In the genomic region with DNA sequence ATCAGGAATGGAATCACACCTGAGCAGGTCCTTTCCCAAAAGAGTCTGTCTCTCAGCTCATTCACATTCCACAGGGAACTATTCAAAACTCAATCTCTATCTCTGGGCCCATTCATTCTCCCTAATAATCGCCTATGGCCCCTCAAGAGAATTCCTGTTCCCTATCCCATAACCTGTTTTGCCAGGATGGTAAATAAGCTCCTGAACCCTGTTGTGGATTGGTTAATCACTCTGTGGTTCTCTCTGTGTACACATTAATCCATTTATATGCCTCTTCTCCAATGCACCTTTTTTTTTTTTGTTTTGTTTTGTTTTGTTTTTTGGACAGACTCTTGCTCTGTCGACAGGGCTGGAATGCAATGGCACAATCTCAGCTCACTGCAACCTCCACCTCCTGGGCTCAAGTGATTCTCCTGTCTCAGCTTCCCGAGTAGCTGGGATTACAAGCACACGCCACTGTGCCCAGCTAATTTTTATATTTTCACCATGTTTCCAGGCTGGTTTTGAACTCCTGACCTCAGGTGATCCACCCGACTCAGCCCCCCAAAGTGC, we compare ENCODE assay signal across 14 cellular contexts. TPM values are rescaled to one million over a fixed set of nuclear protein-coding genes. Genes with fewer than 3 reads are reported as not detected.
A peak's percentile ranks its signal among the peaks of the same experiment; 100 is the strongest.
DNase-seq lines count a peak whose midpoint lies in the region; ATAC-seq and TF ChIP-seq lines count a peak whose summit lies in the region.
"Had no signal": no experiment of that assay in that cellular context is flagged by ENCODE, and none has a peak within 500 bp of the region (broad histone marks: within the 10 kb centered on the region; RNA-seq: fewer than 3 reads in every experiment).

No MANE protein-coding gene starts in this region.

- H3K9ac ChIP-seq in adipocyte (ENCODE audit: low read length) (peak overlapping the region; percentile 53), subcutaneous abdominal adipose tissue (ENCODE audit: low read length in 5 of 5) (no peak overlapping the region)

- no peaks in the 10 kb centered on the region for H3K9me3 Mint-ChIP-seq in CD8-positive, alpha-beta memory T cell
- H3K9me3 Mint-ChIP-seq: activated T-helper 1 cell treated with anti-CD3 and anti-CD28 coated beads, Interleukin-12 subunit alpha, Interleukin-12 subunit beta, Interleukin-2, Interleukin-4 antibody, amounts not matched to agents 30 ng/mL and 10 ng/mL and 1 ng/mL, durations not matched to agents 14 hours and 24 hours and 36 hours had no signal

- no peak for DNase-seq in CD8-positive, alpha-beta memory T cell
- DNase-seq in adipocyte (ENCODE audit: low read depth) (peak; percentile 3), left lung (no peak), NCI-H1694 (lab: John Stamatoyannopoulos, UW) (no peak), NCI-H146 (lab: John Stamatoyannopoulos, UW) (no peak), cardiac septum (ENCODE audit: low spot score) (no peak), Peyer's patch (no peak)
- DNase-seq: activated CD4-positive, alpha-beta T cell treated with anti-CD3 and anti-CD28 coated beads for 1 hour; Caco-2; occipital lobe had no signal

- ATAC-seq in left lung = peak; percentile 36

- POLR2A ChIA-PET in CD8-positive, alpha-beta memory T cell (lab: Charles Lee) = interaction anchor here (0.7 to 1.0 kb wide), 2 partner anchors 38 to 80 kb away, joined by 4 to 5 read pairs; partner anchors contain the start of gene ZBTB9

- H3K4me1 ChIP-seq in CD8-positive, alpha-beta memory T cell (ENCODE audit: insufficient read depth, low read length) = peaks cover 13% of the 10 kb centered on the region
- H3K4me1 ChIP-seq in adipocyte (ENCODE audit: control insufficient read depth, insufficient read depth, low read length) = peaks cover 38% of the 10 kb centered on the region
- H3K4me1 ChIP-seq in left lung = peaks cover 18 to 34% of the 10 kb centered on the region in 2 donors
- peaks cover 0 to 34% (median 28%) of the 10 kb centered on the region in 5 donors for H3K4me1 ChIP-seq in subcutaneous abdominal adipose tissue (ENCODE audit: control insufficient read depth in 5 of 5, insufficient read depth in 5 of 5, low read length in 5 of 5)
- peaks cover 0 to 14% (median 0%) of the 10 kb centered on the region in 4 donors for H3K4me1 ChIP-seq in Peyer's patch

- H3K4me1 Mint-ChIP-seq in CD8-positive, alpha-beta memory T cell = peaks cover 22 to 37% (median 31%) of the 10 kb centered on the region in 3 donors

- peak overlapping the region; percentile 78 to 95 (median 92) for H3K27ac Mint-ChIP-seq in CD8-positive, alpha-beta memory T cell
- H3K27ac Mint-ChIP-seq: activated T-helper 1 cell treated with anti-CD3 and anti-CD28 coated beads, Interleukin-12 subunit alpha, Interleukin-12 subunit beta, Interleukin-2, Interleukin-4 antibody, amounts not matched to agents 30 ng/mL and 10 ng/mL and 1 ng/mL, durations not matched to agents 14 hours and 24 hours and 36 hours had no signal

- H3K36me3 ChIP-seq in CD8-positive, alpha-beta memory T cell (ENCODE audit: insufficient read depth, low read length) = no peaks in the 10 kb centered on the region
- no peaks in the 10 kb centered on the region for H3K36me3 ChIP-seq in adipocyte (ENCODE audit: control insufficient read depth, insufficient read depth, low read length, severe bottlenecking)
- H3K36me3 ChIP-seq in left lung = no peaks in the 10 kb centered on the region
- H3K36me3 ChIP-seq in subcutaneous abdominal adipose tissue (ENCODE audit: control insufficient read depth in 5 of 5, insufficient read depth in 5 of 5, low read length in 5 of 5) = no peaks in the 10 kb centered on the region
- no peaks in the 10 kb centered on the region for H3K36me3 ChIP-seq in Peyer's patch
- H3K36me3 ChIP-seq: MG63 had no signal

- TF ChIP-seq CTCF in left lung (IDR thresholded peaks at IDR 0.05) (no peak), Peyer's patch (IDR thresholded peaks at IDR 0.05) (no peak)

- intact Hi-C loops in left lung (cut with DNase I) = no loop called here
- intact Hi-C loops in cardiac septum (cut with DNase I) = no loop called here

- no peak overlapping the region for H3K4me3 ChIP-seq in CD8-positive, alpha-beta memory T cell (ENCODE audit: low read length)
- H3K4me3 ChIP-seq in adipocyte (ENCODE audit: low read length) (peak overlapping the region; percentile 64), left lung (no peak overlapping the region), subcutaneous abdominal adipose tissue (ENCODE audit: low read depth in 1 of 5, low read length in 5 of 5) (no peak overlapping the region), Peyer's patch (no peak overlapping the region)
- H3K4me3 ChIP-seq: lung, MG63 had no signal

- peak overlapping the region in 6 of 7 donors; percentile 32 to 68 (median 58) for H3K4me3 Mint-ChIP-seq in CD8-positive, alpha-beta memory T cell
- H3K4me3 Mint-ChIP-seq: activated T-helper 1 cell treated with anti-CD3 and anti-CD28 coated beads, Interleukin-12 subunit alpha, Interleukin-12 subunit beta, Interleukin-2, Interleukin-4 antibody, amounts not matched to agents 30 ng/mL and 10 ng/mL and 1 ng/mL, durations not matched to agents 14 hours and 24 hours and 36 hours had no signal

- H3K9me3 ChIP-seq in CD8-positive, alpha-beta memory T cell (ENCODE audit: low read length) = no peaks in the 10 kb centered on the region
- H3K9me3 ChIP-seq in adipocyte (ENCODE audit: control insufficient read depth, low read length) (no peaks in the 10 kb centered on the region), left lung (no peaks in the 10 kb centered on the region), subcutaneous abdominal adipose tissue (ENCODE audit: control insufficient read depth in 5 of 5, low read length in 5 of 5) (no peaks in the 10 kb centered on the region), Peyer's patch (no peaks in the 10 kb centered on the region)
- H3K9me3 ChIP-seq: Caco-2, MG63 had no signal

- no peaks in the 10 kb centered on the region for H3K36me3 Mint-ChIP-seq in CD8-positive, alpha-beta memory T cell

- H3K27ac ChIP-seq in CD8-positive, alpha-beta memory T cell (ENCODE audit: low read depth, low read length) = peak overlapping the region; percentile 11
- H3K27ac ChIP-seq in left lung = peak overlapping the region; percentile 76 to 80
- peak overlapping the region; percentile 83 for H3K27ac ChIP-seq in subcutaneous abdominal adipose tissue (ENCODE audit: low read depth, low read length)
- no peak overlapping the region for H3K27ac ChIP-seq in Peyer's patch

- H3K27me3 Mint-ChIP-seq in CD8-positive, alpha-beta memory T cell = no peaks in the 10 kb centered on the region

- TF ChIP-seq POLR2A in Peyer's patch (IDR thresholded peaks at IDR 0.05) = no peak

- no peaks in the 10 kb centered on the region for H3K27me3 ChIP-seq in CD8-positive, alpha-beta memory T cell (ENCODE audit: insufficient read depth, low read length, poor library complexity, severe bottlenecking)
- H3K27me3 ChIP-seq in adipocyte (replicated peaks; ENCODE audit: control insufficient read depth, insufficient read depth, low read length) = no peaks in the 10 kb centered on the region
- no peaks in the 10 kb centered on the region for H3K27me3 ChIP-seq in left lung
- no peaks in the 10 kb centered on the region for H3K27me3 ChIP-seq in subcutaneous abdominal adipose tissue (ENCODE audit: control insufficient read depth in 5 of 5, insufficient read depth in 4 of 5, low read length in 5 of 5)
- no peaks in the 10 kb centered on the region for H3K27me3 ChIP-seq in Peyer's patch
- H3K27me3 ChIP-seq: MG63 had no signal

- CTCF ChIA-PET in CD8-positive, alpha-beta memory T cell (lab: Charles Lee) = interaction anchor here (0.7 to 1.7 kb wide), 4 partner anchors 10 to 62 kb away, joined by 3 to 8 read pairs (median 3); no protein-coding TSS in a partner anchor

RNA-seq across cellular contexts. Expression of gene KIFC1, which starts 17.2 kb away (rescaled TPM):
- 10 to 100 TPM; 51.6 to 52.7 TPM for total RNA-seq in CD8-positive, alpha-beta memory T cell
- polyA plus RNA-seq in CD8-positive, alpha-beta memory T cell = 0.39 TPM
- total RNA-seq in left lung (1 to 10 TPM; 5.8 to 9.9 TPM), cardiac septum (0.24 TPM), Peyer's patch (10 to 100 TPM; 10.9 to 28.1 (median 18.3) TPM)

RNA-seq across cellular contexts. Expression of gene PHF1, which starts 36.4 kb away (rescaled TPM):
- 10 to 100 TPM; 38.5 to 43.3 TPM for total RNA-seq in CD8-positive, alpha-beta memory T cell
- 76.5 TPM for polyA plus RNA-seq in CD8-positive, alpha-beta memory T cell
- total RNA-seq in left lung (10 to 100 TPM; 43.4 to 45.6 TPM), cardiac septum (74.8 TPM), Peyer's patch (10 to 100 TPM; 46.8 to 86.1 (median 77.3) TPM)

RNA-seq across cellular contexts. Expression of gene CUTA, which starts 43.5 kb away (rescaled TPM):
- 100 to 1,000 TPM; 149 to 164 TPM for total RNA-seq in CD8-positive, alpha-beta memory T cell
- polyA plus RNA-seq in CD8-positive, alpha-beta memory T cell = 451 TPM
- total RNA-seq in left lung (100 to 1,000 TPM; 144 to 175 TPM), cardiac septum (94.6 TPM), Peyer's patch (100 to 1,000 TPM in 2 of 4 donors, 10 to 100 TPM in 2; 43.7 to 134 (median 96.2) TPM)

RNA-seq across cellular contexts. Expression of gene SYNGAP1, which starts 45.4 kb away (rescaled TPM):
- 10 to 100 TPM; 22.6 to 24.9 TPM for total RNA-seq in CD8-positive, alpha-beta memory T cell
- 1.0 TPM for polyA plus RNA-seq in CD8-positive, alpha-beta memory T cell
- total RNA-seq in left lung = 10 to 100 TPM; 18.1 to 18.5 TPM
- 9.0 TPM for total RNA-seq in cardiac septum
- 10 to 100 TPM in 3 of 4 donors, 1 to 10 TPM in 1; 5.4 to 42.1 (median 15.0) TPM for total RNA-seq in Peyer's patch

RNA-seq across cellular contexts. Expression of gene DAXX, which starts 51.7 kb away (rescaled TPM):
- 100 to 1,000 TPM in 1 of 2 experiments, 10 to 100 TPM in 1; 88.2 to 106 TPM for total RNA-seq in CD8-positive, alpha-beta memory T cell
- polyA plus RNA-seq in CD8-positive, alpha-beta memory T cell = 152 TPM
- 10 to 100 TPM; 33.6 to 42.0 TPM for total RNA-seq in left lung
- 19.8 TPM for total RNA-seq in cardiac septum
- total RNA-seq in Peyer's patch = 10 to 100 TPM; 40.1 to 86.6 (median 45.9) TPM

Comparison
In these comparisons a context has a peak if more than half of its experiments do, and no peak if none do; other contexts are left out.
1. H3K27ac ChIP-seq: peak in CD8-positive, alpha-beta memory T cell (single experiment), left lung (2 of 2) and subcutaneous abdominal adipose tissue (single experiment); none in Peyer's patch (0 of 4).